ENCODE assay signal across 10 cellular contexts in genomic region chr17:11880714-11881113, GRCh38.
DNase-seq lines count a peak whose midpoint lies in the region; ATAC-seq and TF ChIP-seq lines count a peak whose summit lies in the region.
"Had no signal": no experiment of that assay in that cellular context is flagged by ENCODE, and none has a peak within 500 bp of the region (broad histone marks: within the 10 kb centered on the region; RNA-seq: fewer than 3 reads in every experiment).

No MANE protein-coding gene starts in this region.

- H3K9me2 ChIP-seq in Karpas-422 (replicated peaks; ENCODE audit: insufficient read depth, low read length), result no peaks in the 10 kb centered on the region

- CTCF ChIA-PET in WTC11 (lab: Charles Lee), result interaction anchor here (1.5 kb wide), 1 partner anchor 236 kb away, joined by 7 read pairs; no protein-coding TSS in a partner anchor

- no peaks in the 10 kb centered on the region for H4K20me1 ChIP-seq in DND-41 (ENCODE audit: insufficient read depth, low read length)
- no peaks in the 10 kb centered on the region for H4K20me1 ChIP-seq in Karpas-422 (ENCODE audit: insufficient read depth, low read depth, low read length)

- H3K27me3 ChIP-seq in DND-41 (ENCODE audit: insufficient read depth, low read length, poor library complexity) (no peaks in the 10 kb centered on the region), Karpas-422 (ENCODE audit: low read length) (no peaks in the 10 kb centered on the region)

- ATAC-seq in DND-41 (ENCODE audit: insufficient read depth, low read depth), result no peak
- ATAC-seq in WTC11, result peak; percentile 50; the same call in 1 of the 2 replicates
- no peak for ATAC-seq in GM21515 (IDR thresholded peaks at IDR 0.05; ENCODE audit: unreplicated experiment)
- ATAC-seq in HG03025 (IDR thresholded peaks at IDR 0.05; ENCODE audit: low FRiP score, unreplicated experiment), result no peak
- no peak for ATAC-seq in HG03135 (IDR thresholded peaks at IDR 0.05; ENCODE audit: unreplicated experiment)
- ATAC-seq in HG03520 (IDR thresholded peaks at IDR 0.05; ENCODE audit: unreplicated experiment), result no peak
- ATAC-seq: GM12878 had no signal

- 0 out of 2 replicates have a peak, but pooled peaks cover 4% of the 10 kb centered on the region for H3K36me3 Mint-ChIP-seq in WTC11
- H3K36me3 Mint-ChIP-seq: activated naive CD4-positive, alpha-beta T cell treated with anti-CD3 and anti-CD28 coated beads, Interleukin-2, amount 10 ng/mL, durations not matched to agents 7 days and 5 days had no signal

- H3K4me2 ChIP-seq in DND-41 (ENCODE audit: insufficient read depth, low read length) (no peak overlapping the region), Karpas-422 (ENCODE audit: low read depth, low read length, poor library complexity, severe bottlenecking) (no peak overlapping the region)

- H3K27ac ChIP-seq in DND-41 (ENCODE audit: low read length) (no peak overlapping the region), Karpas-422 (ENCODE audit: low read length) (no peak overlapping the region)

- no peaks in the 10 kb centered on the region for H3K79me2 ChIP-seq in DND-41 (ENCODE audit: insufficient read depth, low read length)
- no peaks in the 10 kb centered on the region for H3K79me2 ChIP-seq in Karpas-422 (ENCODE audit: low read length)

- H3K36me3 ChIP-seq in DND-41 (ENCODE audit: insufficient read depth, low read length) (no peaks in the 10 kb centered on the region), Karpas-422 (ENCODE audit: insufficient read depth, low read length) (no peaks in the 10 kb centered on the region)

- H3K27ac Mint-ChIP-seq in WTC11, result no peak overlapping the region
- H3K27ac Mint-ChIP-seq: activated naive CD4-positive, alpha-beta T cell treated with anti-CD3 and anti-CD28 coated beads, Interleukin-2, amount 10 ng/mL, durations not matched to agents 7 days and 5 days had no signal

- H3K4me3 ChIP-seq in DND-41 (ENCODE audit: low read depth in 1 of 2, low read length in 2 of 2) (no peak overlapping the region), Karpas-422 (ENCODE audit: low read length) (no peak overlapping the region)
- H3K4me3 ChIP-seq: GM12878 had no signal

- DNase-seq in DND-41, result no peak
- DNase-seq in Karpas-422, result peak; percentile 71
- DNase-seq in WTC11 (ENCODE audit: low spot score), result no peak
- DNase-seq in medulla oblongata (ENCODE audit: extremely low spot score), result peak; percentile 61
- DNase-seq: activated naive CD4-positive, alpha-beta T cell treated with anti-CD3 and anti-CD28 coated beads, Interleukin-2, amount 10 ng/mL, durations not matched to agents 7 days and 5 days had no signal

- no peak overlapping the region for H3K9ac ChIP-seq in DND-41 (ENCODE audit: low read depth, low read length)
- H3K9ac ChIP-seq in Karpas-422 (ENCODE audit: low read length), result no peak overlapping the region

- POLR2A ChIA-PET in WTC11 (lab: Charles Lee), result no interaction called here

- no peaks in the 10 kb centered on the region for H3K4me1 Mint-ChIP-seq in WTC11
- H3K4me1 Mint-ChIP-seq: activated naive CD4-positive, alpha-beta T cell treated with anti-CD3 and anti-CD28 coated beads, Interleukin-2, amount 10 ng/mL, durations not matched to agents 7 days and 5 days had no signal

- H2AFZ ChIP-seq in DND-41 (ENCODE audit: low read depth, low read length) (no peak overlapping the region), Karpas-422 (ENCODE audit: low read length) (no peak overlapping the region)

- peaks cover 42% of the 10 kb centered on the region for H3K9me3 Mint-ChIP-seq in WTC11
- H3K9me3 Mint-ChIP-seq: activated naive CD4-positive, alpha-beta T cell treated with anti-CD3 and anti-CD28 coated beads, Interleukin-2, amount 10 ng/mL, durations not matched to agents 7 days and 5 days had no signal

- H3K9me3 ChIP-seq in DND-41 (ENCODE audit: insufficient read depth, low read length, severe bottlenecking) (no peaks in the 10 kb centered on the region), Karpas-422 (ENCODE audit: low read length) (no peaks in the 10 kb centered on the region)

- H3K4me1 ChIP-seq in DND-41 (ENCODE audit: insufficient read depth, low read length) (no peaks in the 10 kb centered on the region), Karpas-422 (ENCODE audit: low read length) (no peaks in the 10 kb centered on the region)

- no peaks in the 10 kb centered on the region; the same call in 1 of the 2 replicates for H3K27me3 Mint-ChIP-seq in WTC11 (ENCODE audit: low read depth)
- H3K27me3 Mint-ChIP-seq: activated naive CD4-positive, alpha-beta T cell treated with anti-CD3 and anti-CD28 coated beads, Interleukin-2, amount 10 ng/mL, durations not matched to agents 7 days and 5 days had no signal

- no peak overlapping the region for H3K4me3 Mint-ChIP-seq in WTC11
- H3K4me3 Mint-ChIP-seq: activated naive CD4-positive, alpha-beta T cell treated with anti-CD3 and anti-CD28 coated beads, Interleukin-2, amount 10 ng/mL, durations not matched to agents 7 days and 5 days had no signal

- TF ChIP-seq CTCF in DND-41 (IDR thresholded peaks at IDR 0.05; ENCODE audit: borderline replicate concordance, extremely low read depth, low read length, poor library complexity, severe bottlenecking) (peak; percentile 41), WTC11 (IDR thresholded peaks at IDR 0.05) (no peak)

TF ChIP-seq in WTC11, 78 proteins besides CTCF, POLR2A, EP300 and RAD21:
- TF ChIP-seq TCF7 (CRISPR knock-in tag; IDR thresholded peaks at IDR 0.05; ENCODE audit: low read depth), result no peak
- no peak for TF ChIP-seq HMGA2 (CRISPR knock-in tag; IDR thresholded peaks at IDR 0.05)
- TF ChIP-seq ZNF416 (CRISPR knock-in tag; IDR thresholded peaks at IDR 0.05), result no peak
- no peak for TF ChIP-seq MLX (CRISPR knock-in tag; IDR thresholded peaks at IDR 0.05)
- TF ChIP-seq E2F4 (CRISPR knock-in tag; IDR thresholded peaks at IDR 0.05; ENCODE audit: borderline replicate concordance, low read depth), result no peak
- TF ChIP-seq GRHL2 (CRISPR knock-in tag; IDR thresholded peaks at IDR 0.05; ENCODE audit: insufficient replicate concordance, severe bottlenecking), result no peak
- TF ChIP-seq NFYB (CRISPR knock-in tag; conservative IDR thresholded peaks at IDR 0.05; ENCODE audit: low read depth), result no peak
- TF ChIP-seq MXD4 (CRISPR knock-in tag; IDR thresholded peaks at IDR 0.05; ENCODE audit: borderline replicate concordance), result no peak

Comparison
In these comparisons a context has a peak if more than half of its experiments do, and no peak if none do; other contexts are left out.
1. DNase-seq: peak in Karpas-422 (single experiment) and medulla oblongata (single experiment); none in DND-41 (single experiment) and WTC11 (single experiment).